ENCODE assay signal across 7 cellular contexts in genomic region chr12:7017870-7018349, GRCh38. TPM values are rescaled to one million over a fixed set of nuclear protein-coding genes. Genes with fewer than 3 reads are reported as not detected.
DNase-seq lines count a peak whose midpoint lies in the region; ATAC-seq, FAIRE-seq and TF ChIP-seq lines count a peak whose summit lies in the region.

No MANE protein-coding gene starts in this region.

- H3K36me3 ChIP-seq in ascending aorta, result no peaks in the 10 kb centered on the region
- H3K36me3 ChIP-seq in kidney (ENCODE audit: control insufficient read depth in 1 of 2, insufficient read depth in 2 of 2, low read length in 2 of 2), result peaks cover 0 to 2% of the 10 kb centered on the region in 2 donors
- peaks cover 0 to 16% (median 4%) of the 10 kb centered on the region in 5 donors for H3K36me3 ChIP-seq in subcutaneous abdominal adipose tissue (ENCODE audit: control insufficient read depth in 5 of 5, insufficient read depth in 5 of 5, low read length in 5 of 5)

- H3K9me3 ChIP-seq in ascending aorta (no peaks in the 10 kb centered on the region), kidney (ENCODE audit: control insufficient read depth in 1 of 2, low read length in 2 of 2) (no peaks in the 10 kb centered on the region), subcutaneous abdominal adipose tissue (ENCODE audit: control insufficient read depth in 5 of 5, low read length in 5 of 5) (no peaks in the 10 kb centered on the region)

- H3K9ac ChIP-seq in kidney (ENCODE audit: low read length in 2 of 2), result peak overlapping the region; percentile 82 to 86
- peak overlapping the region; percentile 66 to 91 (median 89) for H3K9ac ChIP-seq in subcutaneous abdominal adipose tissue (ENCODE audit: low read length in 5 of 5)

- peaks cover 5% of the 10 kb centered on the region in 2 donors for H3K4me1 ChIP-seq in ascending aorta
- H3K4me1 ChIP-seq in kidney (ENCODE audit: control insufficient read depth in 1 of 2, insufficient read depth in 1 of 2, low read depth in 1 of 2, low read length in 2 of 2), result peaks cover 19 to 29% of the 10 kb centered on the region in 2 donors
- peaks cover 5 to 33% (median 22%) of the 10 kb centered on the region in 5 donors for H3K4me1 ChIP-seq in subcutaneous abdominal adipose tissue (ENCODE audit: control insufficient read depth in 5 of 5, insufficient read depth in 5 of 5, low read length in 5 of 5)

- no peak for TF ChIP-seq CTCF in GM12865 (IDR thresholded peaks at IDR 0.05; ENCODE audit: insufficient read depth, low read depth, low read length, missing control alignments)
- TF ChIP-seq CTCF in ascending aorta (IDR thresholded peaks at IDR 0.05), result no peak
- no peak for TF ChIP-seq CTCF in kidney (IDR thresholded peaks at IDR 0.05; ENCODE audit: borderline replicate concordance, extremely low read depth, insufficient read depth)

- H3K4me3 ChIP-seq in GM12865 (ENCODE audit: low read depth, low read length) (peak overlapping the region; percentile 68), ascending aorta (peak overlapping the region; percentile 66 to 73), kidney (ENCODE audit: low read length in 2 of 2) (peak overlapping the region; percentile 77 to 96), subcutaneous abdominal adipose tissue (ENCODE audit: low read depth in 1 of 5, low read length in 5 of 5) (peak overlapping the region; percentile 84 to 92 (median 89))

- no peak for FAIRE-seq in kidney (lab: Jason Lieb, UNC)

- H3K27me3 ChIP-seq in ascending aorta (no peaks in the 10 kb centered on the region), subcutaneous abdominal adipose tissue (ENCODE audit: control insufficient read depth in 5 of 5, insufficient read depth in 4 of 5, low read length in 5 of 5) (no peaks in the 10 kb centered on the region)

- intact Hi-C loops in ascending aorta (cut with DNase I), result loop anchor here (1.0 to 5.0 kb wide), 6 partner anchors 48 to 170 kb away; partner anchors contain the start of genes ATN1, C12orf57, C1R and C1RL
- intact Hi-C loops in kidney (cut with DNase I), result no loop called here

- DNase-seq in GM12865 (ENCODE audit: low read depth) (no peak), NCI-H1092 treated with DMSO at 0.1 percent for 48 hours (lab: John Stamatoyannopoulos, UW) (peak; percentile 27), ascending aorta (ENCODE audit: low spot score in 2 of 2) (no peak), kidney (no peak), cerebellum (ENCODE audit: low spot score) (no peak)

- H3K27ac ChIP-seq in ascending aorta, result peak overlapping the region; percentile 87 to 92
- H3K27ac ChIP-seq in kidney (ENCODE audit: low read depth in 2 of 2, low read length in 2 of 2), result peak overlapping the region; percentile 91 to 97
- peak overlapping the region; percentile 91 for H3K27ac ChIP-seq in subcutaneous abdominal adipose tissue (ENCODE audit: low read depth, low read length)

- ATAC-seq in GM21717 (IDR thresholded peaks at IDR 0.05; ENCODE audit: unreplicated experiment), result peak; percentile 12

RNA-seq across cellular contexts. Expression of gene LPCAT3, which starts 0.4 kb away (rescaled TPM):
- total RNA-seq in ascending aorta (23.0 TPM), kidney (77.8 TPM), cerebellum (13.6 TPM)
- polyA plus RNA-seq in kidney (ENCODE audit: insufficient read depth, low read depth, low replicate concordance), result 59.2 TPM

RNA-seq across cellular contexts. Expression of gene C1S, which starts 42.6 kb away (rescaled TPM):
- total RNA-seq in ascending aorta (273 TPM), kidney (402 TPM), cerebellum (14.7 TPM)
- polyA plus RNA-seq in kidney (ENCODE audit: insufficient read depth, low read depth, low replicate concordance), result 81.2 TPM

RNA-seq across cellular contexts. Expression of gene EMG1, which starts 47.2 kb away (rescaled TPM):
- total RNA-seq in ascending aorta, result 37.4 TPM
- total RNA-seq in kidney, result 50.3 TPM
- polyA plus RNA-seq in kidney (ENCODE audit: insufficient read depth, low read depth, low replicate concordance), result 74.3 TPM
- 23.3 TPM for total RNA-seq in cerebellum

RNA-seq across cellular contexts. Expression of gene PHB2, which starts 47.4 kb away (rescaled TPM):
- 85.5 TPM for total RNA-seq in ascending aorta
- total RNA-seq in kidney, result 141 TPM
- 222 TPM for polyA plus RNA-seq in kidney (ENCODE audit: insufficient read depth, low read depth, low replicate concordance)
- total RNA-seq in cerebellum, result 74.0 TPM

Comparison
In these comparisons a context has a peak if more than half of its experiments do, and no peak if none do; other contexts are left out.
1. RNA of gene C1S, which starts 42.6 kb away (total RNA-seq): 402 TPM in kidney (single experiment) and 273 TPM in ascending aorta (single experiment); 14.7 TPM in cerebellum (single experiment); every median in the first group is over 10 times any median in the second.
2. Peak in every context shown above with its lines, with median percentiles within 50 percentile points of each other: H3K4me3 ChIP-seq and H3K27ac ChIP-seq.